In genomic region chr7:158239290-158239981, GRCh38 we compare ENCODE assay signal across 15 cellular contexts.
A peak's percentile ranks its signal among the peaks of the same experiment; 100 is the strongest.
DNase-seq lines count a peak whose midpoint lies in the region; ATAC-seq and TF ChIP-seq lines count a peak whose summit lies in the region.
"Had no signal": no experiment of that assay in that cellular context is flagged by ENCODE, and none has a peak within 500 bp of the region (broad histone marks: within the 10 kb centered on the region; RNA-seq: fewer than 3 reads in every experiment).

No MANE protein-coding gene starts in this region.

- H2BK20ac ChIP-seq in IMR-90 (ENCODE audit: low read depth, low read length): no peak overlapping the region

- H3K4me3 ChIP-seq in IMR-90 (ENCODE audit: insufficient read depth, low read depth, low read length) (no peak overlapping the region), Panc1 (ENCODE audit: low read depth in 2 of 2, low read length in 2 of 2) (no peak overlapping the region)
- H3K4me3 ChIP-seq: GM12878, uterus had no signal

- H4K5ac ChIP-seq in IMR-90 (ENCODE audit: low read depth, low read length): no peak overlapping the region

- H3K36me3 ChIP-seq in IMR-90 (ENCODE audit: control insufficient read depth, insufficient read depth, low read length) (no peaks in the 10 kb centered on the region), Panc1 (ENCODE audit: control insufficient read depth, insufficient read depth, low read length) (no peaks in the 10 kb centered on the region)
- H3K36me3 ChIP-seq: uterus had no signal

- no peak overlapping the region for H3K4me3 Mint-ChIP-seq in activated CD4-positive, alpha-beta T cell treated with anti-CD3 and anti-CD28 coated beads for 36 hours
- no peak overlapping the region for H3K4me3 Mint-ChIP-seq in activated CD8-positive, alpha-beta T cell treated with anti-CD3 and anti-CD28 coated beads for 36 hours
- H3K4me3 Mint-ChIP-seq: CD8-positive, alpha-beta T cell; endodermal cell had no signal

- no peak overlapping the region for H2BK120ac ChIP-seq in IMR-90 (ENCODE audit: low read depth, low read length)

- H4K20me1 ChIP-seq in IMR-90 (ENCODE audit: insufficient read depth, low read length): no peaks in the 10 kb centered on the region

- no peak overlapping the region for H4K91ac ChIP-seq in IMR-90 (ENCODE audit: insufficient read depth, low read depth, low read length)

- no peak overlapping the region for H3K23ac ChIP-seq in IMR-90 (ENCODE audit: low read depth, low read length)

- no peaks in the 10 kb centered on the region for H3K36me3 Mint-ChIP-seq in activated CD4-positive, alpha-beta T cell treated with anti-CD3 and anti-CD28 coated beads for 36 hours (ENCODE audit: low read depth)
- H3K36me3 Mint-ChIP-seq in activated CD8-positive, alpha-beta T cell treated with anti-CD3 and anti-CD28 coated beads for 36 hours (ENCODE audit: low read depth): no peaks in the 10 kb centered on the region
- H3K36me3 Mint-ChIP-seq: CD8-positive, alpha-beta T cell had no signal

- no peak overlapping the region for H2BK5ac ChIP-seq in IMR-90 (ENCODE audit: low read depth, low read length, poor library complexity, severe bottlenecking)

- ATAC-seq in IMR-90 (ENCODE audit: low read depth) (no peak), Panc1 (0 out of 2 replicates have a peak, but pooled peaks have one; percentile 48), GM19463 (IDR thresholded peaks at IDR 0.05; ENCODE audit: unreplicated experiment) (no peak), HG03095 (IDR thresholded peaks at IDR 0.05; ENCODE audit: unreplicated experiment) (no peak)
- ATAC-seq in activated CD4-positive, alpha-beta T cell treated with anti-CD3 and anti-CD28 coated beads for 36 hours: no peak
- ATAC-seq in activated CD8-positive, alpha-beta T cell treated with anti-CD3 and anti-CD28 coated beads for 36 hours: no peak
- ATAC-seq: CD8-positive, alpha-beta T cell; GM12878 had no signal

- H3K79me1 ChIP-seq in IMR-90 (ENCODE audit: low read depth in 1 of 2, low read length in 2 of 2): no peaks in the 10 kb centered on the region

- no peak overlapping the region for H2AK9ac ChIP-seq in IMR-90 (replicated peaks; ENCODE audit: low read depth, low read length, poor library complexity)

- peaks cover 2% of the 10 kb centered on the region for H3K9me3 Mint-ChIP-seq in activated CD4-positive, alpha-beta T cell treated with anti-CD3 and anti-CD28 coated beads for 36 hours (ENCODE audit: low read depth)
- H3K9me3 Mint-ChIP-seq in activated CD8-positive, alpha-beta T cell treated with anti-CD3 and anti-CD28 coated beads for 36 hours: peaks cover 4% of the 10 kb centered on the region

- H3K18ac ChIP-seq in IMR-90 (ENCODE audit: low read depth, low read length): no peak overlapping the region

- no peak overlapping the region for H3K4ac ChIP-seq in IMR-90 (ENCODE audit: low read depth, low read length)

- H3K9me1 ChIP-seq in IMR-90 (ENCODE audit: insufficient read depth, low read length): no peaks in the 10 kb centered on the region

- peak overlapping the region; percentile 14 for H2AFZ ChIP-seq in IMR-90 (replicated peaks; ENCODE audit: low read length, poor library complexity)

- H3K27me3 Mint-ChIP-seq in activated CD4-positive, alpha-beta T cell treated with anti-CD3 and anti-CD28 coated beads for 36 hours: peaks cover 3% of the 10 kb centered on the region
- peaks cover 3% of the 10 kb centered on the region for H3K27me3 Mint-ChIP-seq in activated CD8-positive, alpha-beta T cell treated with anti-CD3 and anti-CD28 coated beads for 36 hours

- H3K14ac ChIP-seq in IMR-90 (replicated peaks; ENCODE audit: low read depth, low read length): no peak overlapping the region

- H3K9me3 ChIP-seq in IMR-90 (ENCODE audit: control insufficient read depth, insufficient read depth, low read length) (peaks cover 38% of the 10 kb centered on the region), Panc1 (ENCODE audit: control insufficient read depth, insufficient read depth, low read depth, low read length) (no peaks in the 10 kb centered on the region)
- H3K9me3 ChIP-seq: uterus had no signal

- in situ Hi-C loops in IMR-90 (cut with MboI; ENCODE audit: low sequenced_read_pairs): no loop called here
- in situ Hi-C loops in Panc1 (cut with HindIII; ENCODE audit: low pct_unique_long_range_greater_than_20kb, low sequenced_read_pairs): no loop called here

- no peak overlapping the region for H2BK15ac ChIP-seq in IMR-90 (ENCODE audit: low read depth, low read length)

- dilution Hi-C loops in IMR-90 (cut with HindIII; ENCODE audit: low sequenced_read_pairs, unreplicated experiment): no loop called here

- BruUV-seq in IMR-90 (replicated peaks; lab: Mats Ljungman, UMichigan) (no TSS peak), Panc1 (replicated peaks; lab: Mats Ljungman, UMichigan) (no TSS peak)

- intact Hi-C loops in IMR-90 (cut with micrococcal nuclease) (no loop called here), Panc1 (cut with micrococcal nuclease; ENCODE audit: unreplicated experiment) (no loop called here)
- intact Hi-C loops in activated CD4-positive, alpha-beta T cell treated with anti-CD3 and anti-CD28 coated beads for 36 hours (cut with DNase I, micrococcal nuclease): no loop called here
- intact Hi-C loops in activated CD8-positive, alpha-beta T cell treated with anti-CD3 and anti-CD28 coated beads for 36 hours (cut with micrococcal nuclease): no loop called here

- no peaks in the 10 kb centered on the region for H3K4me1 ChIP-seq in IMR-90 (ENCODE audit: control insufficient read depth, insufficient read depth, low read length)
- no peaks in the 10 kb centered on the region for H3K4me1 ChIP-seq in Panc1 (ENCODE audit: control insufficient read depth, insufficient read depth, low read length)
- H3K4me1 ChIP-seq: uterus had no signal

- no peak for TF ChIP-seq RAD21 in IMR-90 (IDR thresholded peaks at IDR 0.05; ENCODE audit: low read length)

- no peak overlapping the region for H3K9ac ChIP-seq in IMR-90 (ENCODE audit: low read depth, low read length)

- TF ChIP-seq CTCF in IMR-90 (conservative IDR thresholded peaks at IDR 0.05; ENCODE audit: low read depth, low read length): no peak
- TF ChIP-seq CTCF in Panc1 (IDR thresholded peaks at IDR 0.05): no peak
- no peak for TF ChIP-seq CTCF in activated CD8-positive, alpha-beta T cell treated with anti-CD3 and anti-CD28 coated beads for 36 hours (IDR thresholded peaks at IDR 0.05)

- H3K27ac ChIP-seq in IMR-90 (ENCODE audit: insufficient read depth, low read length) (no peak overlapping the region), Panc1 (ENCODE audit: low read length) (no peak overlapping the region)
- H3K27ac ChIP-seq: uterus had no signal

- H3K27me3 ChIP-seq in IMR-90 (ENCODE audit: control insufficient read depth, insufficient read depth, low read length) (no peaks in the 10 kb centered on the region), Panc1 (ENCODE audit: control insufficient read depth, insufficient read depth, low read length) (peaks cover 8% of the 10 kb centered on the region)
- H3K27me3 ChIP-seq: uterus had no signal

- no peak overlapping the region for H3K4me2 ChIP-seq in IMR-90 (ENCODE audit: low read depth, low read length)

- WGBS in IMR-90 (ENCODE audit: extremely low coverage in 2 of 2, insufficient read length in 1 of 2), 2 experiments: 69% methylated on average over 13 of the region's 30 CpGs; no CpG with 5 or more reads in 1 of the 2 experiments

- CTCF ChIA-PET in IMR-90 (lab: Yijun Ruan, JAX) (no interaction called here), Panc1 (lab: Charles Lee) (no interaction called here)
- CTCF ChIA-PET in activated CD4-positive, alpha-beta T cell treated with anti-CD3 and anti-CD28 coated beads for 36 hours (lab: Charles Lee): no interaction called here
- CTCF ChIA-PET in activated CD8-positive, alpha-beta T cell treated with anti-CD3 and anti-CD28 coated beads for 36 hours (lab: Charles Lee): no interaction called here

- H3K56ac ChIP-seq in IMR-90 (ENCODE audit: extremely low read depth, insufficient read depth, low read length): no peak overlapping the region

- H3K27ac Mint-ChIP-seq in activated CD4-positive, alpha-beta T cell treated with anti-CD3 and anti-CD28 coated beads for 36 hours: no peak overlapping the region
- no peak overlapping the region for H3K27ac Mint-ChIP-seq in activated CD8-positive, alpha-beta T cell treated with anti-CD3 and anti-CD28 coated beads for 36 hours
- H3K27ac Mint-ChIP-seq: CD8-positive, alpha-beta T cell; endodermal cell had no signal

- POLR2A ChIA-PET in IMR-90 (lab: Charles Lee; ENCODE audit: unreplicated experiment) (no interaction called here), Panc1 (lab: Charles Lee) (no interaction called here)
- POLR2A ChIA-PET in activated CD4-positive, alpha-beta T cell treated with anti-CD3 and anti-CD28 coated beads for 36 hours (lab: Charles Lee): no interaction called here
- POLR2A ChIA-PET in activated CD8-positive, alpha-beta T cell treated with anti-CD3 and anti-CD28 coated beads for 36 hours (lab: Charles Lee): no interaction called here

- no peak for TF ChIP-seq POLR2A in IMR-90 (IDR thresholded peaks at IDR 0.05; ENCODE audit: low read depth, low read length)

- no peaks in the 10 kb centered on the region for H3K4me1 Mint-ChIP-seq in activated CD4-positive, alpha-beta T cell treated with anti-CD3 and anti-CD28 coated beads for 36 hours
- no peaks in the 10 kb centered on the region for H3K4me1 Mint-ChIP-seq in activated CD8-positive, alpha-beta T cell treated with anti-CD3 and anti-CD28 coated beads for 36 hours (ENCODE audit: low read depth)
- H3K4me1 Mint-ChIP-seq: endodermal cell had no signal

- H2AK5ac ChIP-seq in IMR-90 (ENCODE audit: low read depth, low read length): no peak overlapping the region

- peak; percentile 45 for DNase-seq in COLO668 (lab: John Stamatoyannopoulos, UW; ENCODE audit: unreplicated experiment)
- DNase-seq in IMR-90: no peak
- no peak for DNase-seq in Panc1 (ENCODE audit: low read depth, low spot score)
- DNase-seq in iris pigment epithelial cell (ENCODE audit: low read depth): peak; percentile 3
- no peak for DNase-seq in activated CD4-positive, alpha-beta T cell treated with anti-CD3 and anti-CD28 coated beads for 36 hours
- no peak for DNase-seq in activated CD8-positive, alpha-beta T cell treated with anti-CD3 and anti-CD28 coated beads for 36 hours
- DNase-seq: aorta; CD8-positive, alpha-beta T cell; endodermal cell; midbrain; T1000; uterus had no signal

- no peak overlapping the region for H4K8ac ChIP-seq in IMR-90 (ENCODE audit: low read depth in 2 of 2, low read length in 2 of 2)

TF ChIP-seq in IMR-90, 13 proteins besides CTCF, POLR2A, EP300 and RAD21 (continues in another document):
- no peak for TF ChIP-seq RFX5 (IDR thresholded peaks at IDR 0.05; ENCODE audit: low read depth, low read length)
- no peak for TF ChIP-seq MAFK (IDR thresholded peaks at IDR 0.05; ENCODE audit: low read depth, low read length)
- no peak for TF ChIP-seq MXI1 (IDR thresholded peaks at IDR 0.05; ENCODE audit: borderline replicate concordance, low read depth, low read length)
- TF ChIP-seq NFE2L2 (IDR thresholded peaks at IDR 0.05; ENCODE audit: low read depth, low read length): no peak
- no peak for TF ChIP-seq BHLHE40 (IDR thresholded peaks at IDR 0.05; ENCODE audit: low read depth, low read length)

Comparison
In these comparisons a context has a peak if more than half of its experiments do, and no peak if none do; other contexts are left out.
1. DNase-seq: peak in COLO668 (single experiment) and iris pigment epithelial cell (single experiment); none in IMR-90 (single experiment), Panc1 (single experiment), activated CD4-positive, alpha-beta T cell treated with anti-CD3 and anti-CD28 coated beads for 36 hours (single experiment) and activated CD8-positive, alpha-beta T cell treated with anti-CD3 and anti-CD28 coated beads for 36 hours (single experiment).